In genomic region chr2:105498281-105498846, GRCh38 we compare ENCODE assay signal across 21 cellular contexts.
A peak's percentile ranks its signal among the peaks of the same experiment; 100 is the strongest.
DNase-seq lines count a peak whose midpoint lies in the region; ATAC-seq and TF ChIP-seq lines count a peak whose summit lies in the region.
"Had no signal": no experiment of that assay in that cellular context is flagged by ENCODE, and none has a peak within 500 bp of the region (broad histone marks: within the 10 kb centered on the region; RNA-seq: fewer than 3 reads in every experiment).

No MANE protein-coding gene starts in this region.

- no peak overlapping the region for H2AK5ac ChIP-seq in neuronal stem cell (ENCODE audit: low read depth, low read length)

- H3K4me1 ChIP-seq in liver (ENCODE audit: control insufficient read depth in 4 of 4, insufficient read depth in 4 of 4, low read length in 3 of 4) (no peaks in the 10 kb centered on the region), right lobe of liver (no peaks in the 10 kb centered on the region), left ventricle myocardium inferior (peaks cover 47% of the 10 kb centered on the region), psoas muscle (peaks cover 28% of the 10 kb centered on the region), neuronal stem cell (ENCODE audit: control insufficient read depth in 2 of 2, insufficient read depth in 1 of 2, low read depth in 1 of 2, low read length in 2 of 2) (peaks cover 0 to 5% of the 10 kb centered on the region in 2 donors)

- no peak for TF ChIP-seq CTCF in liver (IDR thresholded peaks at IDR 0.05; ENCODE audit: low read depth, low read length, missing input control)
- TF ChIP-seq CTCF in right lobe of liver (IDR thresholded peaks at IDR 0.05): no peak
- no peak for TF ChIP-seq CTCF in left ventricle myocardium inferior (IDR thresholded peaks at IDR 0.05; ENCODE audit: borderline replicate concordance)
- no peak for TF ChIP-seq CTCF in psoas muscle (IDR thresholded peaks at IDR 0.05)

- H3K79me1 ChIP-seq in neuronal stem cell (ENCODE audit: low read depth, low read length): no peaks in the 10 kb centered on the region

- H3K27ac Mint-ChIP-seq in activated T-helper 1 cell treated with anti-CD3 and anti-CD28 coated beads, Interleukin-12 subunit alpha, Interleukin-12 subunit beta, Interleukin-2, Interleukin-4 antibody, amounts not matched to agents 30 ng/mL and 10 ng/mL and 1 ng/mL, durations not matched to agents 14 hours and 24 hours and 36 hours: no peak overlapping the region

- H3K27ac ChIP-seq in liver (ENCODE audit: low read depth in 1 of 2, low read length in 2 of 2): no peak overlapping the region
- H3K27ac ChIP-seq in right lobe of liver: no peak overlapping the region
- peak overlapping the region; percentile 95 for H3K27ac ChIP-seq in left ventricle myocardium inferior (replicated peaks)
- peak overlapping the region; percentile 74 for H3K27ac ChIP-seq in psoas muscle
- H3K27ac ChIP-seq in neuronal stem cell (replicated peaks; ENCODE audit: low read length): no peak overlapping the region

- no peaks in the 10 kb centered on the region for H3K4me1 Mint-ChIP-seq in activated T-helper 1 cell treated with anti-CD3 and anti-CD28 coated beads, Interleukin-12 subunit alpha, Interleukin-12 subunit beta, Interleukin-2, Interleukin-4 antibody, amounts not matched to agents 30 ng/mL and 10 ng/mL and 1 ng/mL, durations not matched to agents 14 hours and 24 hours and 36 hours (ENCODE audit: low read depth)

- H2BK5ac ChIP-seq in neuronal stem cell (ENCODE audit: low read length): no peak overlapping the region

- H4K8ac ChIP-seq in neuronal stem cell (ENCODE audit: low read depth, low read length): no peak overlapping the region

- H3K14ac ChIP-seq in neuronal stem cell (ENCODE audit: low read length): no peak overlapping the region

- no peaks in the 10 kb centered on the region for H3K9me3 ChIP-seq in liver (ENCODE audit: control insufficient read depth in 4 of 4, low read length in 3 of 4)
- no peaks in the 10 kb centered on the region for H3K9me3 ChIP-seq in right lobe of liver
- H3K9me3 ChIP-seq in left ventricle myocardium inferior (replicated peaks): peaks cover 24% of the 10 kb centered on the region
- no peaks in the 10 kb centered on the region for H3K9me3 ChIP-seq in psoas muscle
- H3K9me3 ChIP-seq in neuronal stem cell (replicated peaks in 1 of 2; ENCODE audit: control insufficient read depth in 2 of 2, insufficient read depth in 1 of 2, low read depth in 1 of 2, low read length in 2 of 2): peaks cover 0 to 7% of the 10 kb centered on the region in 2 donors

- no peak overlapping the region for H3K4me3 ChIP-seq in liver (ENCODE audit: low read depth in 1 of 3, low read length in 3 of 3)
- no peak overlapping the region for H3K4me3 ChIP-seq in right lobe of liver
- peak overlapping the region; percentile 24 for H3K4me3 ChIP-seq in left ventricle myocardium inferior
- no peak overlapping the region for H3K4me3 ChIP-seq in psoas muscle
- no peak overlapping the region for H3K4me3 ChIP-seq in neuronal stem cell (ENCODE audit: low read length in 2 of 2)

- H3K4me2 ChIP-seq in neuronal stem cell (ENCODE audit: insufficient read depth, low read length, poor library complexity, severe bottlenecking): no peak overlapping the region

- no peak overlapping the region for H2BK12ac ChIP-seq in neuronal stem cell (ENCODE audit: low read length)

- no peak overlapping the region for H4K91ac ChIP-seq in neuronal stem cell (ENCODE audit: low read depth, low read length, poor library complexity)

- no peak for DNase-seq in right lobe of liver
- peak; percentile 41 for DNase-seq in left ventricle myocardium inferior
- DNase-seq in psoas muscle: peak in 1 of 2 donors; percentile 56
- no peak for DNase-seq in activated T-helper 1 cell treated with anti-CD3 and anti-CD28 coated beads, Interleukin-12 subunit alpha, Interleukin-12 subunit beta, Interleukin-2, Interleukin-4 antibody, amounts not matched to agents 30 ng/mL and 10 ng/mL and 1 ng/mL, durations not matched to agents 14 hours and 24 hours and 36 hours (ENCODE audit: low spot score)
- DNase-seq in neuronal stem cell (ENCODE audit: low spot score): no peak
- DNase-seq in stimulated activated naive CD8-positive, alpha-beta T cell treated with anti-CD3 and anti-CD28 coated beads, Interleukin-15, Interleukin-2, amounts not matched to agents 100 U/mL and 50 U/mL, for 24 hours: no peak
- DNase-seq: Calu3; DMS79 treated with DMSO at 0.1 percent for 48 hours; H7; NCI-H1048; NCI-H1417; NCI-H1694; NCI-H2029 treated with DMSO at 0.1 percent for 48 hours; NCI-H446 treated with DMSO at 0.1 percent for 48 hours; NCI-H526; NCI-H82; NK-92 treated with Interleukin-12 subunit alpha and Interleukin-12 subunit beta, amount 100 ng/mL, for 24 hours; PC-3; SHP77 had no signal

- H3K36me3 Mint-ChIP-seq in activated T-helper 1 cell treated with anti-CD3 and anti-CD28 coated beads, Interleukin-12 subunit alpha, Interleukin-12 subunit beta, Interleukin-2, Interleukin-4 antibody, amounts not matched to agents 30 ng/mL and 10 ng/mL and 1 ng/mL, durations not matched to agents 14 hours and 24 hours and 36 hours (ENCODE audit: low read depth): peaks cover 1% of the 10 kb centered on the region

- ATAC-seq in right lobe of liver (no peak), psoas muscle (peak; percentile 72 to 92 (median 90)), GM21825 (IDR thresholded peaks at IDR 0.05; ENCODE audit: unreplicated experiment) (no peak)
- ATAC-seq in stimulated activated naive CD8-positive, alpha-beta T cell treated with anti-CD3 and anti-CD28 coated beads, Interleukin-15, Interleukin-2, amounts not matched to agents 100 U/mL and 50 U/mL, for 24 hours: no peak
- ATAC-seq: PC-3 had no signal

- no peak overlapping the region for H2BK15ac ChIP-seq in neuronal stem cell (ENCODE audit: low read length)

- 90% methylated on average over 5 of the region's 5 CpGs for WGBS in liver
- WGBS in right lobe of liver (ENCODE audit: insufficient coverage, low coverage, low lambda C conversion rate, missing lambda C conversion rate): 81% methylated on average over 5 of the region's 5 CpGs
- 21 to 28% (median 27%) methylated on average over 5 of the region's 5 CpGs for WGBS in psoas muscle, 3 donors
- no CpG with 5 or more reads among the region's 5 CpGs for WGBS in neuronal stem cell (ENCODE audit: extremely low coverage in 2 of 2, insufficient read length in 2 of 2, insufficient replicate concordance in 1 of 2), 2 donors

- no peak overlapping the region for H3K23ac ChIP-seq in neuronal stem cell (ENCODE audit: low read depth, low read length, poor library complexity)

- peaks cover 9% of the 10 kb centered on the region for H3K27me3 Mint-ChIP-seq in activated T-helper 1 cell treated with anti-CD3 and anti-CD28 coated beads, Interleukin-12 subunit alpha, Interleukin-12 subunit beta, Interleukin-2, Interleukin-4 antibody, amounts not matched to agents 30 ng/mL and 10 ng/mL and 1 ng/mL, durations not matched to agents 14 hours and 24 hours and 36 hours (ENCODE audit: insufficient read depth)

- H3K18ac ChIP-seq in neuronal stem cell (ENCODE audit: low read length): no peak overlapping the region

- no peak for TF ChIP-seq POLR2A in right lobe of liver (IDR thresholded peaks at IDR 0.05)

- intact Hi-C loops in right lobe of liver (cut with DNase I) (no loop called here), left ventricle myocardium inferior (cut with micrococcal nuclease) (loop anchor here (10.0 kb wide), 1 partner anchor 64 kb away; no protein-coding TSS in a partner anchor), psoas muscle (cut with DNase I) (loop anchor here in 1 of 2 donors (10.0 kb wide), 1 partner anchor 64 kb away; no protein-coding TSS in a partner anchor)
- intact Hi-C loops in activated T-helper 1 cell treated with anti-CD3 and anti-CD28 coated beads, Interleukin-12 subunit alpha, Interleukin-12 subunit beta, Interleukin-2, Interleukin-4 antibody, amounts not matched to agents 30 ng/mL and 10 ng/mL and 1 ng/mL, durations not matched to agents 14 hours and 24 hours and 36 hours (cut with micrococcal nuclease): no loop called here

- H3K9me3 Mint-ChIP-seq in activated T-helper 1 cell treated with anti-CD3 and anti-CD28 coated beads, Interleukin-12 subunit alpha, Interleukin-12 subunit beta, Interleukin-2, Interleukin-4 antibody, amounts not matched to agents 30 ng/mL and 10 ng/mL and 1 ng/mL, durations not matched to agents 14 hours and 24 hours and 36 hours: peaks cover 4% of the 10 kb centered on the region

- H3K36me3 ChIP-seq in liver (ENCODE audit: control insufficient read depth in 4 of 4, insufficient read depth in 3 of 4, low read depth in 1 of 4, low read length in 3 of 4) (no peaks in the 10 kb centered on the region), right lobe of liver (no peaks in the 10 kb centered on the region), left ventricle myocardium inferior (no peaks in the 10 kb centered on the region), psoas muscle (ENCODE audit: insufficient read depth in 1 of 2, low read depth in 1 of 2) (no peaks in the 10 kb centered on the region), neuronal stem cell (replicated peaks in 1 of 2; ENCODE audit: control insufficient read depth in 2 of 2, insufficient read depth in 2 of 2, low read length in 2 of 2) (no peaks in the 10 kb centered on the region)

- no peak overlapping the region for H3K4me3 Mint-ChIP-seq in activated T-helper 1 cell treated with anti-CD3 and anti-CD28 coated beads, Interleukin-12 subunit alpha, Interleukin-12 subunit beta, Interleukin-2, Interleukin-4 antibody, amounts not matched to agents 30 ng/mL and 10 ng/mL and 1 ng/mL, durations not matched to agents 14 hours and 24 hours and 36 hours

- H3K27me3 ChIP-seq in liver (ENCODE audit: control insufficient read depth in 4 of 4, insufficient read depth in 4 of 4, low read length in 3 of 4) (no peaks in the 10 kb centered on the region), right lobe of liver (no peaks in the 10 kb centered on the region), left ventricle myocardium inferior (ENCODE audit: low read depth) (no peaks in the 10 kb centered on the region), psoas muscle (ENCODE audit: insufficient read depth in 3 of 3, low read length in 2 of 3) (no peaks in the 10 kb centered on the region), neuronal stem cell (ENCODE audit: control insufficient read depth in 3 of 3, insufficient read depth in 3 of 3, low read depth in 1 of 3, low read length in 3 of 3) (no peaks in the 10 kb centered on the region)

- no peak overlapping the region for H2AFZ ChIP-seq in neuronal stem cell (ENCODE audit: low read length)

- no peak overlapping the region for H3K4ac ChIP-seq in neuronal stem cell (ENCODE audit: low read length)

- no peak overlapping the region for H3K9ac ChIP-seq in liver (ENCODE audit: low read depth in 1 of 2, low read length in 2 of 2)
- no peak overlapping the region for H3K9ac ChIP-seq in neuronal stem cell (ENCODE audit: low read depth, low read length, poor library complexity)

- H2BK120ac ChIP-seq in neuronal stem cell (ENCODE audit: low read depth, low read length): no peak overlapping the region

- no peak for TF ChIP-seq RAD21 in liver (IDR thresholded peaks at IDR 0.05)

TF ChIP-seq in liver, 16 proteins besides CTCF, POLR2A, EP300 and RAD21:
- TF ChIP-seq, protein P1, sequence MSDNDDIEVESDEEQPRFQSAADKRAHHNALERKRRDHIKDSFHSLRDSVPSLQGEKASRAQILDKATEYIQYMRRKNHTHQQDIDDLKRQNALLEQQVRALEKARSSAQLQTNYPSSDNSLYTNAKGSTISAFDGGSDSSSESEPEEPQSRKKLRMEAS (IDR thresholded peaks at IDR 0.05): no peak
- peak; percentile 22 for TF ChIP-seq NR2F2 (IDR thresholded peaks at IDR 0.05)

Comparison
In these comparisons a context has a peak if more than half of its experiments do, and no peak if none do; other contexts are left out.
1. H3K27ac ChIP-seq: peak in left ventricle myocardium inferior (single experiment) and psoas muscle (single experiment); none in liver (0 of 2), right lobe of liver (0 of 3) and neuronal stem cell (single experiment).
2. ATAC-seq: peak in psoas muscle (4 of 4); none in right lobe of liver (0 of 4), GM21825 (single experiment) and stimulated activated naive CD8-positive, alpha-beta T cell treated with anti-CD3 and anti-CD28 coated beads, Interleukin-15, Interleukin-2, amounts not matched to agents 100 U/mL and 50 U/mL, for 24 hours (single experiment).